10 cellular contexts compared by ENCODE assay signal in genomic region chr2:204491528-204491927, GRCh38. TPM values are rescaled to one million over a fixed set of nuclear protein-coding genes. Genes with fewer than 3 reads are reported as not detected.
A peak's percentile ranks its signal among the peaks of the same experiment; 100 is the strongest.
DNase-seq lines count a peak whose midpoint lies in the region; FAIRE-seq and TF ChIP-seq lines count a peak whose summit lies in the region.
"Had no signal": no experiment of that assay in that cellular context is flagged by ENCODE, and none has a peak within 500 bp of the region (broad histone marks: within the 10 kb centered on the region; RNA-seq: fewer than 3 reads in every experiment).

No MANE protein-coding gene starts in this region.

- no peak overlapping the region for H3K27ac ChIP-seq in dorsolateral prefrontal cortex
- H3K27ac ChIP-seq: upper lobe of left lung had no signal

- FAIRE-seq in frontal cortex (lab: Jason Lieb, UNC) = no peak

- peaks cover 0 to 3% (median 0%) of the 10 kb centered on the region in 45 donors for H3K27me3 ChIP-seq in dorsolateral prefrontal cortex
- H3K27me3 ChIP-seq: upper lobe of left lung had no signal

- no peak for TF ChIP-seq CTCF in dorsolateral prefrontal cortex (IDR thresholded peaks at IDR 0.05 in 54 of 56, conservative IDR thresholded peaks at IDR 0.05 in 2 of 56; ENCODE audit: low read depth in 1 of 56, partially characterized antibody in 56 of 56)

- H3K4me3 ChIP-seq in dorsolateral prefrontal cortex = no peak overlapping the region
- H3K4me3 ChIP-seq: upper lobe of left lung had no signal

- intact Hi-C loops in dorsolateral prefrontal cortex (cut with DNase I) = no loop called here

- DNase-seq in Daoy (ENCODE audit: low read depth) (peak; percentile 77), NCI-H1417 treated with DMSO at 0.1 percent for 48 hours (lab: John Stamatoyannopoulos, UW) (peak; percentile 47), T1000 (lab: John Stamatoyannopoulos, UW) (peak; percentile 32), globus pallidus (ENCODE audit: low spot score) (peak; percentile 4), CD1c-positive myeloid dendritic cell (ENCODE audit: extremely low spot score) (no peak), frontal cortex (ENCODE audit: low spot score in 2 of 2) (no peak), dorsolateral prefrontal cortex (no peak), NCI-H2196 treated with DMSO at 0.1 percent for 48 hours (lab: John Stamatoyannopoulos, UW; ENCODE audit: unreplicated experiment) (no peak)
- DNase-seq: naive thymus-derived CD4-positive, alpha-beta T cell; upper lobe of left lung had no signal

RNA-seq across cellular contexts. Expression of gene PARD3B, which starts 53.7 kb away (rescaled TPM):
- total RNA-seq in Daoy (2014; rRNA removed; shearing (Covaris generic)) = 0.63 and 1.3 TPM in 2 replicates
- total RNA-seq in frontal cortex = 4.5 TPM
- total RNA-seq in dorsolateral prefrontal cortex = 10 to 100 TPM in 89 of 120 experiments, 1 to 10 TPM in 31; 6.8 to 32.1 (median 12.5) TPM

Comparison
In these comparisons a context has a peak if more than half of its experiments do, and no peak if none do; other contexts are left out.
1. DNase-seq: peak in Daoy (single experiment), NCI-H1417 treated with DMSO at 0.1 percent for 48 hours (single experiment), T1000 (single experiment) and globus pallidus (single experiment); none in CD1c-positive myeloid dendritic cell (single experiment), frontal cortex (0 of 2), dorsolateral prefrontal cortex (0 of 10) and NCI-H2196 treated with DMSO at 0.1 percent for 48 hours (single experiment).